ENCODE assay signal across 9 cellular contexts in the genomic region with DNA sequence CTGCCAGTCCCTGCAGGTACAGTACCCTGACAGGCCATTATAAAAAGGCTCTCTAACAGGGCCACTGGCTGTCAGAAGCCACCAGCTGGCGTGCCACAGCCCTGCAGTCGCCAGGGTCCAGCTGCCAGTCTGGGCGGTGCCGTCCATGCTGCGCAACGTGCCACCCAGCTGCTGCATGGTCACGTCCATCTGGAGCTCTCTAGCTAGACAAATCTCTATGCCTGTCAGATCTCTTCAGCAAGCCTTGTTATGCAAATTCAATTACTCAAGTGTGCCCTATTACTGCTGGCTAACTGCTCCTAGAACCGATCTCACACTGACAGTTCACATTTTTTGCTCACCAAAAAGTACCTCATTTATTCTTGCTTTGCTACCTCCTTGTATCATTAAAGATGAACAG.
DNase-seq lines count a peak whose midpoint lies in the region; ATAC-seq and FAIRE-seq lines count a peak whose summit lies in the region.
"Had no signal": no experiment of that assay in that cellular context is flagged by ENCODE, and none has a peak within 500 bp of the region (broad histone marks: within the 10 kb centered on the region; RNA-seq: fewer than 3 reads in every experiment).

No MANE protein-coding gene starts in this region.

- H3K27ac ChIP-seq in neuronal stem cell (replicated peaks; ENCODE audit: low read length): no peak overlapping the region
- H3K27ac ChIP-seq: epithelial cell of prostate had no signal

- no peak overlapping the region for H2AK5ac ChIP-seq in neuronal stem cell (ENCODE audit: low read depth, low read length)

- no CpG with 5 or more reads among the region's 8 CpGs for WGBS in neuronal stem cell (ENCODE audit: extremely low coverage in 2 of 2, insufficient read length in 2 of 2, insufficient replicate concordance in 1 of 2), 2 donors

- H2BK5ac ChIP-seq in neuronal stem cell (ENCODE audit: low read length): no peak overlapping the region

- H3K14ac ChIP-seq in neuronal stem cell (ENCODE audit: low read length): peak overlapping the region; percentile 95

- no peak overlapping the region for H2AFZ ChIP-seq in neuronal stem cell (ENCODE audit: low read length)

- H3K36me3 ChIP-seq in neuronal stem cell (replicated peaks in 1 of 2; ENCODE audit: control insufficient read depth in 2 of 2, insufficient read depth in 2 of 2, low read length in 2 of 2): no peaks in the 10 kb centered on the region

- H3K23ac ChIP-seq in neuronal stem cell (ENCODE audit: low read depth, low read length, poor library complexity): peak overlapping the region; percentile 75

- no peak overlapping the region for H2BK120ac ChIP-seq in neuronal stem cell (ENCODE audit: low read depth, low read length)

- H4K8ac ChIP-seq in neuronal stem cell (ENCODE audit: low read depth, low read length): no peak overlapping the region

- peaks cover 5 to 8% of the 10 kb centered on the region in 2 donors for H3K4me1 ChIP-seq in neuronal stem cell (ENCODE audit: control insufficient read depth in 2 of 2, insufficient read depth in 1 of 2, low read depth in 1 of 2, low read length in 2 of 2)

- no peak overlapping the region for H2BK15ac ChIP-seq in neuronal stem cell (ENCODE audit: low read length)

- peak; percentile 81 for FAIRE-seq in GM19239 (lab: Jason Lieb, UNC)

- DNase-seq in 8988T: peak; percentile 15
- DNase-seq in GM19239 (ENCODE audit: insufficient read length, low spot score): peak; percentile 2
- DNase-seq in NCI-H510A (lab: John Stamatoyannopoulos, UW): peak; percentile 65
- DNase-seq in neuronal stem cell (ENCODE audit: low spot score): no peak
- no peak for DNase-seq in SKM-1 treated with dmso at 0.1 percent for 144 hours (lab: John Stamatoyannopoulos, UW; ENCODE audit: unreplicated experiment)
- DNase-seq in COLO829 (ENCODE audit: low spot score): no peak

- peaks cover 0 to 4% of the 10 kb centered on the region in 2 donors for H3K9me3 ChIP-seq in neuronal stem cell (replicated peaks in 1 of 2; ENCODE audit: control insufficient read depth in 2 of 2, insufficient read depth in 1 of 2, low read depth in 1 of 2, low read length in 2 of 2)

- H4K91ac ChIP-seq in neuronal stem cell (ENCODE audit: low read depth, low read length, poor library complexity): no peak overlapping the region

- no peak overlapping the region for H3K4ac ChIP-seq in neuronal stem cell (ENCODE audit: low read length)

- no peak overlapping the region for H3K4me2 ChIP-seq in neuronal stem cell (ENCODE audit: insufficient read depth, low read length, poor library complexity, severe bottlenecking)

- ATAC-seq in HG03066 (IDR thresholded peaks at IDR 0.05; ENCODE audit: low read depth, unreplicated experiment) (peak; percentile 94), esophagus mucosa (no peak)

- no peak overlapping the region for H2BK12ac ChIP-seq in neuronal stem cell (ENCODE audit: low read length)

- H3K27me3 ChIP-seq in neuronal stem cell (ENCODE audit: control insufficient read depth in 3 of 3, insufficient read depth in 3 of 3, low read depth in 1 of 3, low read length in 3 of 3): no peaks in the 10 kb centered on the region

- no peak overlapping the region for H3K9ac ChIP-seq in neuronal stem cell (ENCODE audit: low read depth, low read length, poor library complexity)

- no peak overlapping the region for H3K4me3 ChIP-seq in neuronal stem cell (ENCODE audit: low read length in 2 of 2)

- H3K79me1 ChIP-seq in neuronal stem cell (ENCODE audit: low read depth, low read length): no peaks in the 10 kb centered on the region

- H3K18ac ChIP-seq in neuronal stem cell (ENCODE audit: low read length): no peak overlapping the region

Comparison
In these comparisons a context has a peak if more than half of its experiments do, and no peak if none do; other contexts are left out.
1. DNase-seq: peak in 8988T (single experiment), GM19239 (single experiment) and NCI-H510A (single experiment); none in neuronal stem cell (single experiment), SKM-1 treated with dmso at 0.1 percent for 144 hours (single experiment) and COLO829 (single experiment).